ENCODE assay signal across 9 cellular contexts in genomic region chr12:6826734-6827436, GRCh38. TPM values are rescaled to one million over a fixed set of nuclear protein-coding genes. Genes with fewer than 3 reads are reported as not detected.
DNase-seq lines count a peak whose midpoint lies in the region; ATAC-seq, FAIRE-seq and TF ChIP-seq lines count a peak whose summit lies in the region.
"Had no signal": no experiment of that assay in that cellular context is flagged by ENCODE, and none has a peak within 500 bp of the region (broad histone marks: within the 10 kb centered on the region; RNA-seq: fewer than 3 reads in every experiment).

No MANE protein-coding gene starts in this region.

- TF ChIP-seq CTCF in cardiac muscle cell (IDR thresholded peaks at IDR 0.05; ENCODE audit: low read depth, low read length) (no peak), type B pancreatic cell (conservative IDR thresholded peaks at IDR 0.05) (no peak), D721Med (IDR thresholded peaks at IDR 0.05; ENCODE audit: insufficient read depth, missing control alignments) (no peak)

- H3K4me2 ChIP-seq in mesenchymal stem cell (ENCODE audit: low read length, poor library complexity, severe bottlenecking), result no peak overlapping the region

- H3K36me3 Mint-ChIP-seq in activated naive CD8-positive, alpha-beta T cell, result no peaks in the 10 kb centered on the region
- H3K36me3 Mint-ChIP-seq in type B pancreatic cell, result peaks cover 10% of the 10 kb centered on the region

- H2BK12ac ChIP-seq in mesenchymal stem cell (ENCODE audit: low read length in 2 of 2), result peak overlapping the region; percentile 20 to 82

- H3K27ac Mint-ChIP-seq in activated naive CD8-positive, alpha-beta T cell, result no peak overlapping the region
- peak overlapping the region; percentile 79 for H3K27ac Mint-ChIP-seq in type B pancreatic cell
- H3K27ac Mint-ChIP-seq: dendritic cell treated with granulocyte-macrophage colony-stimulating factor and Interleukin-4, amounts not matched to agents 40 ng/mL and 50 ng/mL, for 4 days had no signal

- H3K27me3 ChIP-seq in cardiac muscle cell (no peaks in the 10 kb centered on the region), mesenchymal stem cell (ENCODE audit: control insufficient read depth in 1 of 2, insufficient read depth in 1 of 2, low read length in 2 of 2) (peaks cover 16 to 18% of the 10 kb centered on the region in 2 experiments)

- peak overlapping the region; percentile 58 for H2BK120ac ChIP-seq in mesenchymal stem cell (ENCODE audit: low read depth, low read length)

- H2BK5ac ChIP-seq in mesenchymal stem cell (ENCODE audit: low read depth, low read length, poor library complexity, severe bottlenecking), result no peak overlapping the region

- H4K8ac ChIP-seq in mesenchymal stem cell (ENCODE audit: low read length), result peak overlapping the region; percentile 46

- H3K9me3 ChIP-seq in cardiac muscle cell (ENCODE audit: low read depth) (no peaks in the 10 kb centered on the region), mesenchymal stem cell (ENCODE audit: control insufficient read depth, low read length) (no peaks in the 10 kb centered on the region)

- intact Hi-C loops in cardiac septum (cut with DNase I) (loop anchor here (5.0 kb wide), 3 partner anchors 60 to 215 kb away; partner anchors contain the start of genes MLF2 and PTMS), sciatic nerve (cut with DNase I) (loop anchor here (10.0 kb wide), 1 partner anchor 72 kb away; the partner anchor contains the start of gene MLF2)

- FAIRE-seq in D721Med (lab: Jason Lieb, UNC), result no peak

- H3K4me3 ChIP-seq in cardiac muscle cell (no peak overlapping the region), mesenchymal stem cell (ENCODE audit: insufficient read depth in 1 of 2, low read depth in 1 of 2, low read length in 2 of 2) (no peak overlapping the region)

- H3K9ac ChIP-seq in mesenchymal stem cell (ENCODE audit: low read length), result peak overlapping the region; percentile 69

- H3K27ac ChIP-seq in cardiac muscle cell (peak overlapping the region; percentile 49), mesenchymal stem cell (ENCODE audit: low read length, poor library complexity, severe bottlenecking) (no peak overlapping the region)

- no peak for ATAC-seq in sciatic nerve

- H3K4me1 ChIP-seq in cardiac muscle cell (ENCODE audit: low read depth) (peaks cover 17% of the 10 kb centered on the region), mesenchymal stem cell (ENCODE audit: control insufficient read depth, insufficient read depth, low read depth, low read length) (peaks cover 44% of the 10 kb centered on the region)

- peaks cover 20% of the 10 kb centered on the region for H3K27me3 Mint-ChIP-seq in activated naive CD8-positive, alpha-beta T cell
- H3K27me3 Mint-ChIP-seq in type B pancreatic cell, result peaks cover 43% of the 10 kb centered on the region

- peak overlapping the region; percentile 74 to 84 for H3K18ac ChIP-seq in mesenchymal stem cell (ENCODE audit: low read depth in 1 of 2, low read length in 2 of 2)

- H3K4me3 Mint-ChIP-seq in activated naive CD8-positive, alpha-beta T cell, result peak overlapping the region; percentile 63
- H3K4me3 Mint-ChIP-seq in type B pancreatic cell, result peak overlapping the region; percentile 90

- WGBS in mesenchymal stem cell, result 78% methylated on average over 18 of the region's 22 CpGs

- H2AFZ ChIP-seq in mesenchymal stem cell (ENCODE audit: low read depth, low read length), result no peak overlapping the region

- H2BK15ac ChIP-seq in mesenchymal stem cell (ENCODE audit: low read depth, poor library complexity, severe bottlenecking), result peak overlapping the region; percentile 89

- H3K4me1 Mint-ChIP-seq in activated naive CD8-positive, alpha-beta T cell (ENCODE audit: low read depth), result peaks cover 20% of the 10 kb centered on the region
- H3K4me1 Mint-ChIP-seq in type B pancreatic cell (ENCODE audit: unreplicated experiment), result peaks cover 28% of the 10 kb centered on the region

- peak overlapping the region; percentile 8 for H2AK5ac ChIP-seq in mesenchymal stem cell (ENCODE audit: low read length, severe bottlenecking)

- H3K14ac ChIP-seq in mesenchymal stem cell (ENCODE audit: low read length in 2 of 2), result peak overlapping the region in 1 of 2 experiments; percentile 19

- peaks cover 9% of the 10 kb centered on the region for H3K36me3 ChIP-seq in cardiac muscle cell
- H3K36me3 ChIP-seq in mesenchymal stem cell (ENCODE audit: control insufficient read depth in 1 of 2, insufficient read depth in 2 of 2, low read depth in 1 of 2, low read length in 2 of 2), result peaks cover 15 to 28% of the 10 kb centered on the region in 2 experiments

- no peaks in the 10 kb centered on the region for H3K9me3 Mint-ChIP-seq in activated naive CD8-positive, alpha-beta T cell (ENCODE audit: low read depth)
- no peaks in the 10 kb centered on the region for H3K9me3 Mint-ChIP-seq in type B pancreatic cell
- H3K9me3 Mint-ChIP-seq: dendritic cell treated with granulocyte-macrophage colony-stimulating factor and Interleukin-4, amounts not matched to agents 40 ng/mL and 50 ng/mL, for 4 days had no signal

- DNase-seq in cardiac muscle cell (ENCODE audit: low read depth in 1 of 2, low spot score in 1 of 2) (no peak), cardiac septum (ENCODE audit: low spot score) (no peak), mesenchymal stem cell (no peak), type B pancreatic cell (ENCODE audit: extremely low spot score, unreplicated experiment) (no peak), D721Med (ENCODE audit: insufficient read length, low spot score) (no peak), sciatic nerve (ENCODE audit: low spot score) (no peak), erythroblast (lab: John Stamatoyannopoulos, UW) (no peak)

- H3K23ac ChIP-seq in mesenchymal stem cell (ENCODE audit: low read length in 2 of 2), result no peak overlapping the region

- H4K91ac ChIP-seq in mesenchymal stem cell (ENCODE audit: low read length), result peak overlapping the region; percentile 87

- no peak for TF ChIP-seq POLR2A in erythroblast (IDR thresholded peaks at IDR 0.05; ENCODE audit: low read length)

- H3K4ac ChIP-seq in mesenchymal stem cell (ENCODE audit: low read depth in 1 of 2, low read length in 2 of 2), result peak overlapping the region; percentile 69 to 84

- peaks cover 34% of the 10 kb centered on the region for H3K79me1 ChIP-seq in mesenchymal stem cell (replicated peaks; ENCODE audit: low read length, poor library complexity, severe bottlenecking)

RNA-seq across cellular contexts. Expression of gene P3H3, which starts 1.3 kb away (rescaled TPM):
- 11.6 and 19.7 TPM in 2 replicates for total RNA-seq in cardiac muscle cell
- 13.7 and 18.2 TPM in 2 replicates for polyA plus RNA-seq in cardiac muscle cell
- total RNA-seq in cardiac septum, result 25.7 TPM
- polyA plus RNA-seq in mesenchymal stem cell (2013, experiment 1 of 2), result 71.5 TPM
- polyA plus RNA-seq in mesenchymal stem cell (2013, experiment 2 of 2), result 69.6 TPM
- total RNA-seq in type B pancreatic cell (ENCODE audit: low replicate concordance), result 40.7 and 66.0 TPM in 2 replicates
- 27.4 TPM for total RNA-seq in sciatic nerve

RNA-seq across cellular contexts. Expression of gene GPR162, which starts 5.3 kb away (rescaled TPM):
- total RNA-seq in cardiac muscle cell, result 41.1 and 51.0 TPM in 2 replicates
- 29.2 and 38.6 TPM in 2 replicates for polyA plus RNA-seq in cardiac muscle cell
- 5.7 TPM for total RNA-seq in cardiac septum
- 7.7 TPM for polyA plus RNA-seq in mesenchymal stem cell (2013, experiment 1 of 2)
- 7.3 TPM for polyA plus RNA-seq in mesenchymal stem cell (2013, experiment 2 of 2)
- 5.4 and 17.8 TPM in 2 replicates for total RNA-seq in type B pancreatic cell (ENCODE audit: low replicate concordance)
- total RNA-seq in sciatic nerve, result 4.5 TPM

RNA-seq across cellular contexts. Expression of gene GNB3, which starts 13.8 kb away (rescaled TPM):
- total RNA-seq in cardiac muscle cell, result 3.0 and 5.2 TPM in 2 replicates
- polyA plus RNA-seq in cardiac muscle cell, result 1.7 and 2.1 TPM in 2 replicates
- 9.7 TPM for total RNA-seq in cardiac septum
- polyA plus RNA-seq in mesenchymal stem cell (2013, experiment 1 of 2), result 6.0 TPM
- 6.0 TPM for polyA plus RNA-seq in mesenchymal stem cell (2013, experiment 2 of 2)
- 6.3 and 25.2 TPM in 2 replicates for total RNA-seq in type B pancreatic cell (ENCODE audit: low replicate concordance)
- 7.1 TPM for total RNA-seq in sciatic nerve

RNA-seq across cellular contexts. Expression of gene CDCA3, which starts 24.2 kb away (rescaled TPM):
- total RNA-seq in cardiac muscle cell (11.5 and 42.8 TPM in 2 replicates), cardiac septum (0.65 TPM), type B pancreatic cell (ENCODE audit: low replicate concordance) (31.7 and 33.5 TPM in 2 replicates), sciatic nerve (0.71 TPM)
- 10.4 and 84.9 TPM in 2 replicates for polyA plus RNA-seq in cardiac muscle cell
- polyA plus RNA-seq in mesenchymal stem cell (2013, experiment 1 of 2), result 7.1 TPM
- 6.9 TPM for polyA plus RNA-seq in mesenchymal stem cell (2013, experiment 2 of 2)

RNA-seq across cellular contexts. Expression of gene USP5, which starts 25.1 kb away (rescaled TPM):
- total RNA-seq in cardiac muscle cell, result 145 and 150 TPM in 2 replicates
- 156 TPM in 2 replicates for polyA plus RNA-seq in cardiac muscle cell
- 83.5 TPM for total RNA-seq in cardiac septum
- polyA plus RNA-seq in mesenchymal stem cell (2013, experiment 1 of 2), result 77.2 TPM
- 74.0 TPM for polyA plus RNA-seq in mesenchymal stem cell (2013, experiment 2 of 2)
- total RNA-seq in type B pancreatic cell (ENCODE audit: low replicate concordance), result 121 and 198 TPM in 2 replicates
- 70.1 TPM for total RNA-seq in sciatic nerve
